Comparison of ENCODE assay signal across 12 cellular contexts in genomic region chr7:116229359-116229758, GRCh38. TPM values are rescaled to one million over a fixed set of nuclear protein-coding genes. Genes with fewer than 3 reads are reported as not detected.
DNase-seq lines count a peak whose midpoint lies in the region; ATAC-seq, FAIRE-seq and TF ChIP-seq lines count a peak whose summit lies in the region.
"Had no signal": no experiment of that assay in that cellular context is flagged by ENCODE, and none has a peak within 500 bp of the region (broad histone marks: within the 10 kb centered on the region; RNA-seq: fewer than 3 reads in every experiment).

No MANE protein-coding gene starts in this region.

- FAIRE-seq in keratinocyte (lab: Jason Lieb, UNC): no peak

- H4K20me1 ChIP-seq in keratinocyte (ENCODE audit: control insufficient read depth, extremely low read depth, insufficient read depth, low read length): peaks cover 9% of the 10 kb centered on the region

- H3K4me3 ChIP-seq in CD8-positive, alpha-beta memory T cell (ENCODE audit: low read length): no peak overlapping the region
- H3K4me3 ChIP-seq in keratinocyte (ENCODE audit: control insufficient read depth in 2 of 3, extremely low read depth in 1 of 3, insufficient read depth in 2 of 3, low read depth in 1 of 3, low read length in 3 of 3): no peak overlapping the region

- peak overlapping the region; percentile 33 for H3K4me2 ChIP-seq in keratinocyte (ENCODE audit: control insufficient read depth, extremely low read depth, insufficient read depth, low read depth, low read length)

- H3K9me1 ChIP-seq in keratinocyte (ENCODE audit: control insufficient read depth, extremely low read depth, insufficient read depth, low read length): peaks cover 2% of the 10 kb centered on the region

- H3K79me2 ChIP-seq in keratinocyte (ENCODE audit: control insufficient read depth, insufficient read depth, low read length): peaks cover 97% of the 10 kb centered on the region

- H3K27ac Mint-ChIP-seq in CD8-positive, alpha-beta memory T cell: peak overlapping the region; percentile 29 to 88 (median 57)

- H3K27me3 ChIP-seq in CD8-positive, alpha-beta memory T cell (ENCODE audit: insufficient read depth, low read length, poor library complexity, severe bottlenecking): no peaks in the 10 kb centered on the region
- no peaks in the 10 kb centered on the region for H3K27me3 ChIP-seq in keratinocyte (ENCODE audit: control insufficient read depth, extremely low read depth, insufficient read depth, low read length)

- H3K36me3 Mint-ChIP-seq in CD8-positive, alpha-beta memory T cell: peaks cover 0 to 2% (median 0%) of the 10 kb centered on the region in 3 donors
- H3K36me3 Mint-ChIP-seq: brain had no signal

- dilution Hi-C loops in keratinocyte (cut with MboI; ENCODE audit: extremely low pct_ligation_motif_present, low sequenced_read_pairs): no loop called here

- no peak overlapping the region for H3K9ac ChIP-seq in keratinocyte (ENCODE audit: control insufficient read depth, extremely low read depth, insufficient read depth, low read length)

- no peaks in the 10 kb centered on the region for H3K9me3 ChIP-seq in CD8-positive, alpha-beta memory T cell (ENCODE audit: low read length)
- H3K9me3 ChIP-seq in keratinocyte (ENCODE audit: control insufficient read depth, low read depth, low read length): no peaks in the 10 kb centered on the region

- no peaks in the 10 kb centered on the region for H3K27me3 Mint-ChIP-seq in CD8-positive, alpha-beta memory T cell
- H3K27me3 Mint-ChIP-seq: brain had no signal

- POLR2A ChIA-PET in CD8-positive, alpha-beta memory T cell (lab: Charles Lee): interaction anchor here (1.0 kb wide), 1 partner anchor 30 kb away, joined by 10 read pairs; no protein-coding TSS in a partner anchor

- no peaks in the 10 kb centered on the region for H3K9me3 Mint-ChIP-seq in CD8-positive, alpha-beta memory T cell
- H3K9me3 Mint-ChIP-seq: brain had no signal

- TF ChIP-seq CTCF in keratinocyte (optimal IDR thresholded peaks at IDR 0.05 in 1 of 3, IDR thresholded peaks at IDR 0.05 in 1 of 3, conservative IDR thresholded peaks at IDR 0.05 in 1 of 3; ENCODE audit: extremely low read depth in 1 of 3, insufficient read depth in 2 of 3, low read length in 3 of 3): no peak

- no peaks in the 10 kb centered on the region for H3K36me3 ChIP-seq in CD8-positive, alpha-beta memory T cell (ENCODE audit: insufficient read depth, low read length)
- peaks cover 0 to 11% of the 10 kb centered on the region in 2 experiments for H3K36me3 ChIP-seq in keratinocyte (ENCODE audit: control insufficient read depth in 2 of 2, extremely low read depth in 1 of 2, insufficient read depth in 2 of 2, low read length in 2 of 2)

- H3K4me1 Mint-ChIP-seq in CD8-positive, alpha-beta memory T cell: peaks cover 91 to 98% (median 95%) of the 10 kb centered on the region in 3 donors

- ATAC-seq in GM21390 (IDR thresholded peaks at IDR 0.05; ENCODE audit: unreplicated experiment) (peak; percentile 58), HG03558 (IDR thresholded peaks at IDR 0.05; ENCODE audit: extremely low read depth, unreplicated experiment) (peak; percentile 31)

- CTCF ChIA-PET in CD8-positive, alpha-beta memory T cell (lab: Charles Lee): interaction anchor here (0.9 to 7.9 kb wide), 7 partner anchors 11 to 297 kb away, joined by 3 to 71 read pairs (median 3); partner anchors contain the start of gene TES

- peaks cover 82% of the 10 kb centered on the region for H3K4me1 ChIP-seq in CD8-positive, alpha-beta memory T cell (ENCODE audit: insufficient read depth, low read length)
- H3K4me1 ChIP-seq in keratinocyte (ENCODE audit: control insufficient read depth, extremely low read depth, insufficient read depth, low read length): peaks cover 66% of the 10 kb centered on the region

- peak overlapping the region in 4 of 7 donors; percentile 3 to 68 (median 17) for H3K4me3 Mint-ChIP-seq in CD8-positive, alpha-beta memory T cell
- H3K4me3 Mint-ChIP-seq: brain had no signal

- H2AFZ ChIP-seq in keratinocyte (ENCODE audit: control insufficient read depth, low read length): no peak overlapping the region

- DNase-seq in CD8-positive, alpha-beta memory T cell: no peak
- DNase-seq in keratinocyte (ENCODE audit: low read depth, low spot score) (no peak), DMS53 treated with DMSO at 0.1 percent for 48 hours (lab: John Stamatoyannopoulos, UW; ENCODE audit: unreplicated experiment) (no peak), activated T-cell treated with anti-CD3 and anti-CD28 coated beads for 4 hours (no peak), HUDEP-2 (lab: John Stamatoyannopoulos, UW; ENCODE audit: unreplicated experiment in 76 of 76) (no peak), NCI-H1930 (lab: John Stamatoyannopoulos, UW) (no peak)
- DNase-seq: EL, islet precursor cell, KBM-7 had no signal

- H3K27ac ChIP-seq in CD8-positive, alpha-beta memory T cell (ENCODE audit: low read depth, low read length): no peak overlapping the region
- H3K27ac ChIP-seq in keratinocyte (ENCODE audit: control insufficient read depth, insufficient read depth, low read length): no peak overlapping the region

RNA-seq across cellular contexts. Expression of gene TES, which starts 19.0 kb away (rescaled TPM):
- 10 to 100 TPM; 58.4 to 59.0 TPM for total RNA-seq in CD8-positive, alpha-beta memory T cell
- 193 TPM for polyA plus RNA-seq in CD8-positive, alpha-beta memory T cell
- 142 to 187 TPM (median 173 TPM) in 3 replicates for polyA plus RNA-seq in keratinocyte
- polyA plus RNA-seq in keratinocyte (2011; ENCODE audit: low read depth): 123 TPM
- 103 and 173 TPM in 2 replicates for polyA plus RNA-seq in keratinocyte (2011; cell fraction: cytosol; rRNA removed)
- polyA plus RNA-seq in keratinocyte (2011; cell fraction: nucleus; rRNA removed): 185 and 224 TPM in 2 replicates
- polyA plus RNA-seq in keratinocyte (2012; ENCODE audit: low replicate concordance): 78.6 and 92.7 TPM in 2 replicates
- polyA minus RNA-seq in keratinocyte: 78.7 to 141 TPM (median 137 TPM) in 3 replicates
- 104 TPM for polyA minus RNA-seq in keratinocyte (2011; cell fraction: cytosol; rRNA and poly(A)+ RNA removed)
- 112 and 181 TPM in 2 replicates for polyA minus RNA-seq in keratinocyte (2011; cell fraction: nucleus; rRNA and poly(A)+ RNA removed)
